1 cellular context compared by ENCODE assay signal in the genomic region with DNA sequence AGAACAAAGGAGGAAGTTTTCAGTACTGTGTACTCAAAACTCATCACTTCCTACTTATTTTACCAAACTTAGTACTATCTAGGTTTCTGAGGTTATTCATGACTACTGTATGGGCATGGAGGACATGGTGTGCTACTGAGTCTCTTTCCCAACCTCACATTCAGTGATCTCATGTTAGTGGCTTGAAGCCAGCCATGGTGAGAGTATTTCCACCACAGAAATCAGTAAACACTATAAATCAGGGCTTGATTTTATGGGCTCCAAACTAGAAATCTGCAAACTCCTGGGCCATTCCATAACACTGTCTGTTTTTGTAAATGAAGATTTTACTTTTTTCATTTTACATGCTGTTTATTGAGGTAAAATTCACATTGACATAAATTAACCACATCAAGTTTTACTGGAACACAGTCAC.
TF ChIP-seq lines count a peak whose summit lies in the region.

No MANE protein-coding gene starts in this region.

TF ChIP-seq in WTC11, 78 proteins besides CTCF, POLR2A, EP300 and RAD21 (continued from another document):
- TF ChIP-seq, protein P1, sequence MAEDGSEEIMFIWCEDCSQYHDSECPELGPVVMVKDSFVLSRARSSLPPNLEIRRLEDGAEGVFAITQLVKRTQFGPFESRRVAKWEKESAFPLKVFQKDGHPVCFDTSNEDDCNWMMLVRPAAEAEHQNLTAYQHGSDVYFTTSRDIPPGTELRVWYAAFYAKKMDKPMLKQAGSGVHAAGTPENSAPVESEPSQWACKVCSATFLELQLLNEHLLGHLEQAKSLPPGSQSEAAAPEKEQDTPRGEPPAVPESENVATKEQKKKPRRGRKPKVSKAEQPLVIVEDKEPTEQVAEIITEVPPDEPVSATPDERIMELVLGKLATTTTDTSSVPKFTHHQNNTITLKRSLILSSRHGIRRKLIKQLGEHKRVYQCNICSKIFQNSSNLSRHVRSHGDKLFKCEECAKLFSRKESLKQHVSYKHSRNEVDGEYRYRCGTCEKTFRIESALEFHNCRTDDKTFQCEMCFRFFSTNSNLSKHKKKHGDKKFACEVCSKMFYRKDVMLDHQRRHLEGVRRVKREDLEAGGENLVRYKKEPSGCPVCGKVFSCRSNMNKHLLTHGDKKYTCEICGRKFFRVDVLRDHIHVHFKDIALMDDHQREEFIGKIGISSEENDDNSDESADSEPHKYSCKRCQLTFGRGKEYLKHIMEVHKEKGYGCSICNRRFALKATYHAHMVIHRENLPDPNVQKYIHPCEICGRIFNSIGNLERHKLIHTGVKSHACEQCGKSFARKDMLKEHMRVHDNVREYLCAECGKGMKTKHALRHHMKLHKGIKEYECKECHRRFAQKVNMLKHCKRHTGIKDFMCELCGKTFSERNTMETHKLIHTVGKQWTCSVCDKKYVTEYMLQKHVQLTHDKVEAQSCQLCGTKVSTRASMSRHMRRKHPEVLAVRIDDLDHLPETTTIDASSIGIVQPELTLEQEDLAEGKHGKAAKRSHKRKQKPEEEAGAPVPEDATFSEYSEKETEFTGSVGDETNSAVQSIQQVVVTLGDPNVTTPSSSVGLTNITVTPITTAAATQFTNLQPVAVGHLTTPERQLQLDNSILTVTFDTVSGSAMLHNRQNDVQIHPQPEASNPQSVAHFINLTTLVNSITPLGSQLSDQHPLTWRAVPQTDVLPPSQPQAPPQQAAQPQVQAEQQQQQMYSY (CRISPR knock-in tag; IDR thresholded peaks at IDR 0.05) = no peak
- no peak for TF ChIP-seq CREB1 (CRISPR knock-in tag; IDR thresholded peaks at IDR 0.05)
- TF ChIP-seq, protein P2, sequence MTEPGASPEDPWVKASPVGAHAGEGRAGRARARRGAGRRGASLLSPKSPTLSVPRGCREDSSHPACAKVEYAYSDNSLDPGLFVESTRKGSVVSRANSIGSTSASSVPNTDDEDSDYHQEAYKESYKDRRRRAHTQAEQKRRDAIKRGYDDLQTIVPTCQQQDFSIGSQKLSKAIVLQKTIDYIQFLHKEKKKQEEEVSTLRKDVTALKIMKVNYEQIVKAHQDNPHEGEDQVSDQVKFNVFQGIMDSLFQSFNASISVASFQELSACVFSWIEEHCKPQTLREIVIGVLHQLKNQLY (CRISPR knock-in tag; IDR thresholded peaks at IDR 0.05) = no peak
- TF ChIP-seq RELA (CRISPR knock-in tag; IDR thresholded peaks at IDR 0.05; ENCODE audit: borderline replicate concordance) = no peak
- TF ChIP-seq, protein P3, sequence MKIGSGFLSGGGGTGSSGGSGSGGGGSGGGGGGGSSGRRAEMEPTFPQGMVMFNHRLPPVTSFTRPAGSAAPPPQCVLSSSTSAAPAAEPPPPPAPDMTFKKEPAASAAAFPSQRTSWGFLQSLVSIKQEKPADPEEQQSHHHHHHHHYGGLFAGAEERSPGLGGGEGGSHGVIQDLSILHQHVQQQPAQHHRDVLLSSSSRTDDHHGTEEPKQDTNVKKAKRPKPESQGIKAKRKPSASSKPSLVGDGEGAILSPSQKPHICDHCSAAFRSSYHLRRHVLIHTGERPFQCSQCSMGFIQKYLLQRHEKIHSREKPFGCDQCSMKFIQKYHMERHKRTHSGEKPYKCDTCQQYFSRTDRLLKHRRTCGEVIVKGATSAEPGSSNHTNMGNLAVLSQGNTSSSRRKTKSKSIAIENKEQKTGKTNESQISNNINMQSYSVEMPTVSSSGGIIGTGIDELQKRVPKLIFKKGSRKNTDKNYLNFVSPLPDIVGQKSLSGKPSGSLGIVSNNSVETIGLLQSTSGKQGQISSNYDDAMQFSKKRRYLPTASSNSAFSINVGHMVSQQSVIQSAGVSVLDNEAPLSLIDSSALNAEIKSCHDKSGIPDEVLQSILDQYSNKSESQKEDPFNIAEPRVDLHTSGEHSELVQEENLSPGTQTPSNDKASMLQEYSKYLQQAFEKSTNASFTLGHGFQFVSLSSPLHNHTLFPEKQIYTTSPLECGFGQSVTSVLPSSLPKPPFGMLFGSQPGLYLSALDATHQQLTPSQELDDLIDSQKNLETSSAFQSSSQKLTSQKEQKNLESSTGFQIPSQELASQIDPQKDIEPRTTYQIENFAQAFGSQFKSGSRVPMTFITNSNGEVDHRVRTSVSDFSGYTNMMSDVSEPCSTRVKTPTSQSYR (CRISPR knock-in tag; IDR thresholded peaks at IDR 0.05) = no peak
